Comparison of ENCODE assay signal across 1 cellular context in genomic region chr2:152513681-152514080, GRCh38.
TF ChIP-seq lines count a peak whose summit lies in the region.

No MANE protein-coding gene starts in this region.

TF ChIP-seq in SK-N-SH, 30 proteins besides CTCF, POLR2A, EP300 and RAD21 (continued from another document):
- TF ChIP-seq IRF3 (IDR thresholded peaks at IDR 0.05; ENCODE audit: low read depth, low read length): no peak
- 0 out of 2 replicates have a peak, but pooled peaks have one; percentile 15 for TF ChIP-seq MXI1 (IDR thresholded peaks at IDR 0.05; ENCODE audit: low read depth, low read length)
- no peak for TF ChIP-seq GABPA (IDR thresholded peaks at IDR 0.05; ENCODE audit: low read depth)
- TF ChIP-seq JUND (IDR thresholded peaks at IDR 0.05): peak; percentile 94
- no peak for TF ChIP-seq ELF1 (IDR thresholded peaks at IDR 0.05)
- TF ChIP-seq RFX5 (IDR thresholded peaks at IDR 0.05; ENCODE audit: low read length): no peak
- peak; percentile 56 for TF ChIP-seq RXRA (IDR thresholded peaks at IDR 0.05; ENCODE audit: borderline replicate concordance, low read depth)
- TF ChIP-seq FOXM1 (IDR thresholded peaks at IDR 0.05; ENCODE audit: low read depth): no peak
- peak; percentile 61; the same call in 1 of the 2 replicates for TF ChIP-seq POLR2AphosphoS5 (IDR thresholded peaks at IDR 0.05; ENCODE audit: low read depth, low read length)
- TF ChIP-seq EZH2phosphoT487 (IDR thresholded peaks at IDR 0.05; ENCODE audit: borderline replicate concordance, low read depth): no peak
TF ChIP-seq in SK-N-SH: peak in this region for 12.
